1 cellular context compared by ENCODE assay signal in genomic region chr21:39379986-39380891, GRCh38.
TF ChIP-seq lines count a peak whose summit lies in the region.

No MANE protein-coding gene starts in this region.

TF ChIP-seq in K562, 482 proteins besides CTCF, POLR2A, EP300 and RAD21 (continued from another document and continues in another):
- TF ChIP-seq KDM5B (IDR thresholded peaks at IDR 0.05; ENCODE audit: insufficient replicate concordance, low read depth, low read length): peak; percentile 79
- TF ChIP-seq IRF9 (tag; IDR thresholded peaks at IDR 0.05): no peak
- TF ChIP-seq HDAC1 (IDR thresholded peaks at IDR 0.05): peak in 1 of 2 experiments; percentile 83; a peak in 1 of 4 replicates
- no peak for TF ChIP-seq ZNF512 (tag; IDR thresholded peaks at IDR 0.05)
- TF ChIP-seq FOXO4 (CRISPR knock-in tag; IDR thresholded peaks at IDR 0.05): no peak
- peak; percentile 67 for TF ChIP-seq HCFC1 (IDR thresholded peaks at IDR 0.05; ENCODE audit: low read depth, low read length)
- TF ChIP-seq ZNF431 (CRISPR knock-in tag; IDR thresholded peaks at IDR 0.05): no peak
- peak; percentile 39 to 85; a peak in 2 of 4 replicates for TF ChIP-seq MAZ (CRISPR knock-in tag; conservative IDR thresholded peaks at IDR 0.05 in 1 of 2, IDR thresholded peaks at IDR 0.05 in 1 of 2)
- TF ChIP-seq CBX1 (IDR thresholded peaks at IDR 0.05; ENCODE audit: low read depth): no peak; the same call in 1 of the 2 replicates
- 0 out of 2 replicates have a peak, but pooled peaks have one; percentile 23 for TF ChIP-seq KAT7 (CRISPR knock-in tag; IDR thresholded peaks at IDR 0.05; ENCODE audit: borderline replicate concordance)
- 0 out of 2 replicates have a peak, but pooled peaks have one; percentile 43 for TF ChIP-seq KLF1 (tag; IDR thresholded peaks at IDR 0.05)
- TF ChIP-seq FOXJ3 (CRISPR knock-in tag; IDR thresholded peaks at IDR 0.05): peak; percentile 98
- TF ChIP-seq FOXM1 (IDR thresholded peaks at IDR 0.05; ENCODE audit: low read depth): no peak
- TF ChIP-seq FOXM1 (CRISPR knock-in tag; IDR thresholded peaks at IDR 0.05; ENCODE audit: low read depth): no peak
- peak; percentile 67; the same call in 1 of the 2 replicates for TF ChIP-seq BRD4 (IDR thresholded peaks at IDR 0.05)
- no peak for TF ChIP-seq ZNF354B (CRISPR knock-in tag; IDR thresholded peaks at IDR 0.05)
- TF ChIP-seq HES1 (IDR thresholded peaks at IDR 0.05; ENCODE audit: low read depth): no peak
- no peak for TF ChIP-seq ZNF175 (CRISPR knock-in tag; IDR thresholded peaks at IDR 0.05; ENCODE audit: low read depth)
- no peak for TF ChIP-seq TSC22D4 (tag; IDR thresholded peaks at IDR 0.05)
- no peak for TF ChIP-seq SIRT6 (IDR thresholded peaks at IDR 0.05; ENCODE audit: low read depth, low read length)
- no peak for TF ChIP-seq NFATC3 (IDR thresholded peaks at IDR 0.05)
- TF ChIP-seq PHF8 (IDR thresholded peaks at IDR 0.05; ENCODE audit: borderline replicate concordance, low read length): peak; percentile 77; the same call in 1 of the 2 replicates
- TF ChIP-seq SMARCB1 (IDR thresholded peaks at IDR 0.05; ENCODE audit: insufficient read length, low read depth): no peak
- no peak for TF ChIP-seq HLTF (IDR thresholded peaks at IDR 0.05)
- TF ChIP-seq, protein P1, sequence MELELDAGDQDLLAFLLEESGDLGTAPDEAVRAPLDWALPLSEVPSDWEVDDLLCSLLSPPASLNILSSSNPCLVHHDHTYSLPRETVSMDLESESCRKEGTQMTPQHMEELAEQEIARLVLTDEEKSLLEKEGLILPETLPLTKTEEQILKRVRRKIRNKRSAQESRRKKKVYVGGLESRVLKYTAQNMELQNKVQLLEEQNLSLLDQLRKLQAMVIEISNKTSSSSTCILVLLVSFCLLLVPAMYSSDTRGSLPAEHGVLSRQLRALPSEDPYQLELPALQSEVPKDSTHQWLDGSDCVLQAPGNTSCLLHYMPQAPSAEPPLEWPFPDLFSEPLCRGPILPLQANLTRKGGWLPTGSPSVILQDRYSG (tag; conservative IDR thresholded peaks at IDR 0.05; ENCODE audit: low read depth): no peak
- peak; percentile 65 for TF ChIP-seq TBP (optimal IDR thresholded peaks at IDR 0.05; ENCODE audit: low read depth, low read length)
- no peak for TF ChIP-seq OTX1 (CRISPR knock-in tag; IDR thresholded peaks at IDR 0.05)
- no peak for TF ChIP-seq ZNF24 (IDR thresholded peaks at IDR 0.05)
- no peak for TF ChIP-seq ZNF717 (CRISPR knock-in tag; IDR thresholded peaks at IDR 0.05)
- no peak for TF ChIP-seq BCL6 (CRISPR knock-in tag; IDR thresholded peaks at IDR 0.05)
- no peak for TF ChIP-seq YBX1 (IDR thresholded peaks at IDR 0.05)
- TF ChIP-seq, protein P2, sequence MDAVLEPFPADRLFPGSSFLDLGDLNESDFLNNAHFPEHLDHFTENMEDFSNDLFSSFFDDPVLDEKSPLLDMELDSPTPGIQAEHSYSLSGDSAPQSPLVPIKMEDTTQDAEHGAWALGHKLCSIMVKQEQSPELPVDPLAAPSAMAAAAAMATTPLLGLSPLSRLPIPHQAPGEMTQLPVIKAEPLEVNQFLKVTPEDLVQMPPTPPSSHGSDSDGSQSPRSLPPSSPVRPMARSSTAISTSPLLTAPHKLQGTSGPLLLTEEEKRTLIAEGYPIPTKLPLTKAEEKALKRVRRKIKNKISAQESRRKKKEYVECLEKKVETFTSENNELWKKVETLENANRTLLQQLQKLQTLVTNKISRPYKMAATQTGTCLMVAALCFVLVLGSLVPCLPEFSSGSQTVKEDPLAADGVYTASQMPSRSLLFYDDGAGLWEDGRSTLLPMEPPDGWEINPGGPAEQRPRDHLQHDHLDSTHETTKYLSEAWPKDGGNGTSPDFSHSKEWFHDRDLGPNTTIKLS (IDR thresholded peaks at IDR 0.05; ENCODE audit: borderline replicate concordance, low read depth): peak; percentile 50; the same call in 1 of the 2 replicates
- TF ChIP-seq, protein P3, sequence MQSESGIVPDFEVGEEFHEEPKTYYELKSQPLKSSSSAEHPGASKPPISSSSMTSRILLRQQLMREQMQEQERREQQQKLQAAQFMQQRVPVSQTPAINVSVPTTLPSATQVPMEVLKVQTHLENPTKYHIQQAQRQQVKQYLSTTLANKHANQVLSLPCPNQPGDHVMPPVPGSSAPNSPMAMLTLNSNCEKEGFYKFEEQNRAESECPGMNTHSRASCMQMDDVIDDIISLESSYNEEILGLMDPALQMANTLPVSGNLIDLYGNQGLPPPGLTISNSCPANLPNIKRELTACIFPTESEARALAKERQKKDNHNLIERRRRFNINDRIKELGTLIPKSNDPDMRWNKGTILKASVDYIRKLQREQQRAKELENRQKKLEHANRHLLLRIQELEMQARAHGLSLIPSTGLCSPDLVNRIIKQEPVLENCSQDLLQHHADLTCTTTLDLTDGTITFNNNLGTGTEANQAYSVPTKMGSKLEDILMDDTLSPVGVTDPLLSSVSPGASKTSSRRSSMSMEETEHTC (IDR thresholded peaks at IDR 0.05): no peak
- TF ChIP-seq CEBPB (tag; IDR thresholded peaks at IDR 0.05): no peak
- TF ChIP-seq, protein P4, sequence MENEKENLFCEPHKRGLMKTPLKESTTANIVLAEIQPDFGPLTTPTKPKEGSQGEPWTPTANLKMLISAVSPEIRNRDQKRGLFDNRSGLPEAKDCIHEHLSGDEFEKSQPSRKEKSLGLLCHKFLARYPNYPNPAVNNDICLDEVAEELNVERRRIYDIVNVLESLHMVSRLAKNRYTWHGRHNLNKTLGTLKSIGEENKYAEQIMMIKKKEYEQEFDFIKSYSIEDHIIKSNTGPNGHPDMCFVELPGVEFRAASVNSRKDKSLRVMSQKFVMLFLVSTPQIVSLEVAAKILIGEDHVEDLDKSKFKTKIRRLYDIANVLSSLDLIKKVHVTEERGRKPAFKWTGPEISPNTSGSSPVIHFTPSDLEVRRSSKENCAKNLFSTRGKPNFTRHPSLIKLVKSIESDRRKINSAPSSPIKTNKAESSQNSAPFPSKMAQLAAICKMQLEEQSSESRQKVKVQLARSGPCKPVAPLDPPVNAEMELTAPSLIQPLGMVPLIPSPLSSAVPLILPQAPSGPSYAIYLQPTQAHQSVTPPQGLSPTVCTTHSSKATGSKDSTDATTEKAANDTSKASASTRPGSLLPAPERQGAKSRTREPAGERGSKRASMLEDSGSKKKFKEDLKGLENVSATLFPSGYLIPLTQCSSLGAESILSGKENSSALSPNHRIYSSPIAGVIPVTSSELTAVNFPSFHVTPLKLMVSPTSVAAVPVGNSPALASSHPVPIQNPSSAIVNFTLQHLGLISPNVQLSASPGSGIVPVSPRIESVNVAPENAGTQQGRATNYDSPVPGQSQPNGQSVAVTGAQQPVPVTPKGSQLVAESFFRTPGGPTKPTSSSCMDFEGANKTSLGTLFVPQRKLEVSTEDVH (IDR thresholded peaks at IDR 0.05; ENCODE audit: low read depth, partially characterized antibody): no peak
- no peak for TF ChIP-seq NCOA6 (IDR thresholded peaks at IDR 0.05)
- no peak for TF ChIP-seq TEAD4 (IDR thresholded peaks at IDR 0.05; ENCODE audit: low read length)
- TF ChIP-seq TEAD4 (CRISPR knock-in tag; IDR thresholded peaks at IDR 0.05; ENCODE audit: borderline replicate concordance): no peak
- TF ChIP-seq DEAF1 (CRISPR knock-in tag; IDR thresholded peaks at IDR 0.05): no peak
- no peak for TF ChIP-seq AFF4 (CRISPR knock-in tag; IDR thresholded peaks at IDR 0.05)
- TF ChIP-seq DMBX1 (CRISPR knock-in tag; IDR thresholded peaks at IDR 0.05; ENCODE audit: borderline replicate concordance): peak; percentile 57; the same call in 1 of the 2 replicates
- no peak for TF ChIP-seq HMG20A (CRISPR knock-in tag; conservative IDR thresholded peaks at IDR 0.05)
- no peak for TF ChIP-seq ZNF197 (CRISPR knock-in tag; IDR thresholded peaks at IDR 0.05; ENCODE audit: low read depth)
- no peak for TF ChIP-seq MCM3 (IDR thresholded peaks at IDR 0.05)
- no peak for TF ChIP-seq ZNF165 (CRISPR knock-in tag; IDR thresholded peaks at IDR 0.05; ENCODE audit: borderline replicate concordance)
- TF ChIP-seq ZNF133 (CRISPR knock-in tag; IDR thresholded peaks at IDR 0.05): no peak
- TF ChIP-seq MTA2 (IDR thresholded peaks at IDR 0.05; ENCODE audit: low read depth): no peak
- no peak for TF ChIP-seq ZNF780A (CRISPR knock-in tag; IDR thresholded peaks at IDR 0.05)
- TF ChIP-seq ZNF263 (CRISPR knock-in tag; IDR thresholded peaks at IDR 0.05; ENCODE audit: borderline replicate concordance): no peak
- no peak for TF ChIP-seq ILK (tag; IDR thresholded peaks at IDR 0.05; ENCODE audit: borderline replicate concordance, low read depth)
- TF ChIP-seq ZNF274 (IDR thresholded peaks at IDR 0.05; ENCODE audit: borderline replicate concordance, low read depth, low read length): no peak
- peak; percentile 61 for TF ChIP-seq EP400 (IDR thresholded peaks at IDR 0.05)
- TF ChIP-seq, protein P5, sequence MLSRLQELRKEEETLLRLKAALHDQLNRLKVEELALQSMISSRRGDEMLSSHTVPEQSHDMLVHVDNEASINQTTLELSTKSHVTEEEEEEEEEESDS (CRISPR knock-in tag; IDR thresholded peaks at IDR 0.05): no peak
- no peak for TF ChIP-seq MBD2 (IDR thresholded peaks at IDR 0.05; ENCODE audit: borderline replicate concordance, low read depth)
- no peak for TF ChIP-seq MCM7 (IDR thresholded peaks at IDR 0.05)
- peak; percentile 93 for TF ChIP-seq CREM (IDR thresholded peaks at IDR 0.05; ENCODE audit: low read depth)
- TF ChIP-seq STAT5A (IDR thresholded peaks at IDR 0.05; ENCODE audit: borderline replicate concordance, low read length): no peak
- TF ChIP-seq ZNF444 (CRISPR knock-in tag; IDR thresholded peaks at IDR 0.05): no peak
